ENCODE assay signal across 15 cellular contexts in genomic region chr2:113676651-113677050, GRCh38. TPM values are rescaled to one million over a fixed set of nuclear protein-coding genes. Genes with fewer than 3 reads are reported as not detected.
DNase-seq lines count a peak whose midpoint lies in the region; ATAC-seq and TF ChIP-seq lines count a peak whose summit lies in the region.
"Had no signal": no experiment of that assay in that cellular context is flagged by ENCODE, and none has a peak within 500 bp of the region (broad histone marks: within the 10 kb centered on the region; RNA-seq: fewer than 3 reads in every experiment).

No MANE protein-coding gene starts in this region.

- H3K9me3 Mint-ChIP-seq in activated CD4-positive, alpha-beta T cell treated with anti-CD3 and anti-CD28 coated beads for 36 hours (ENCODE audit: low read depth): no peaks in the 10 kb centered on the region
- H3K9me3 Mint-ChIP-seq in memory B cell: no peaks in the 10 kb centered on the region
- H3K9me3 Mint-ChIP-seq: CD4-positive, alpha-beta T cell had no signal

- DNase-seq in NCI-H146 (lab: John Stamatoyannopoulos, UW) (peak; percentile 35), NCI-H146 treated with DMSO at 0.1 percent for 48 hours (lab: John Stamatoyannopoulos, UW; ENCODE audit: unreplicated experiment) (no peak), memory B cell (ENCODE audit: low spot score in 2 of 2) (no peak), foreskin keratinocyte (no peak)
- DNase-seq in activated CD4-positive, alpha-beta T cell treated with anti-CD3 and anti-CD28 coated beads for 36 hours: no peak
- no peak for DNase-seq in activated CD4-positive, alpha-beta T cell treated with anti-CD3 and anti-CD28 coated beads for 4 hours
- DNase-seq in activated T-cell treated with anti-CD3 and anti-CD28 coated beads, Interleukin-2, amount 50 U/mL, for 48 hours: no peak
- DNase-seq: AML-193; Caco-2; CD4-positive, alpha-beta T cell; H9 had no signal

- no peak overlapping the region for H3K27ac Mint-ChIP-seq in activated CD4-positive, alpha-beta T cell treated with anti-CD3 and anti-CD28 coated beads for 36 hours
- H3K27ac Mint-ChIP-seq in memory B cell: peak overlapping the region; percentile 18
- H3K27ac Mint-ChIP-seq: CD4-positive, alpha-beta T cell had no signal

- H3K4me1 ChIP-seq in HEK293 (ENCODE audit: control insufficient read depth, insufficient read depth, low read length) (no peaks in the 10 kb centered on the region), foreskin keratinocyte (no peaks in the 10 kb centered on the region)
- H3K4me1 ChIP-seq: A549, Caco-2 had no signal

- H3K27me3 ChIP-seq in foreskin keratinocyte: no peaks in the 10 kb centered on the region

- POLR2A ChIA-PET in activated CD4-positive, alpha-beta T cell treated with anti-CD3 and anti-CD28 coated beads for 36 hours (lab: Charles Lee): no interaction called here
- POLR2A ChIA-PET in HEK293 (lab: Yijun Ruan, JAX): no interaction called here

- H3K4me3 ChIP-seq in HEK293 (ENCODE audit: low read depth, low read length): no peak overlapping the region
- H3K4me3 ChIP-seq: A549 had no signal

- H3K4me1 Mint-ChIP-seq in activated CD4-positive, alpha-beta T cell treated with anti-CD3 and anti-CD28 coated beads for 36 hours: no peaks in the 10 kb centered on the region
- no peaks in the 10 kb centered on the region for H3K4me1 Mint-ChIP-seq in memory B cell

- no peaks in the 10 kb centered on the region for H3K36me3 Mint-ChIP-seq in activated CD4-positive, alpha-beta T cell treated with anti-CD3 and anti-CD28 coated beads for 36 hours (ENCODE audit: low read depth)
- no peaks in the 10 kb centered on the region for H3K36me3 Mint-ChIP-seq in memory B cell

- H3K9me3 ChIP-seq in HEK293 (ENCODE audit: control insufficient read depth, insufficient read depth, low read depth, low read length): no peaks in the 10 kb centered on the region
- H3K9me3 ChIP-seq: A549 had no signal

- H3K27me3 Mint-ChIP-seq in activated CD4-positive, alpha-beta T cell treated with anti-CD3 and anti-CD28 coated beads for 36 hours: no peaks in the 10 kb centered on the region
- H3K27me3 Mint-ChIP-seq in memory B cell: no peaks in the 10 kb centered on the region
- H3K27me3 Mint-ChIP-seq: CD4-positive, alpha-beta T cell had no signal

- TF ChIP-seq CTCF in HEK293 (tag by site-specific recombination; IDR thresholded peaks at IDR 0.05): no peak
- no peak for TF ChIP-seq CTCF in foreskin keratinocyte (conservative IDR thresholded peaks at IDR 0.05)

- CTCF ChIA-PET in activated CD4-positive, alpha-beta T cell treated with anti-CD3 and anti-CD28 coated beads for 36 hours (lab: Charles Lee): interaction anchor here (1.1 kb wide), 1 partner anchor 15 kb away, joined by 3 read pairs; no protein-coding TSS in a partner anchor
- CTCF ChIA-PET in HEK293 (lab: Yijun Ruan, JAX): interaction anchor here (0.6 kb wide), 1 partner anchor 927 kb away, joined by 3 read pairs; no protein-coding TSS in a partner anchor

- peak; percentile 26 for ATAC-seq in activated CD4-positive, alpha-beta T cell treated with anti-CD3 and anti-CD28 coated beads for 36 hours
- ATAC-seq in memory B cell (ENCODE audit: low read depth): no peak
- no peak for ATAC-seq in foreskin keratinocyte
- ATAC-seq: A549 had no signal

- H3K36me3 ChIP-seq in HEK293 (ENCODE audit: control insufficient read depth in 2 of 2, insufficient read depth in 1 of 2, low read length in 2 of 2): no peaks in the 10 kb centered on the region

- H3K27ac ChIP-seq in HEK293 (ENCODE audit: extremely low read depth, low read depth, low read length) (no peak overlapping the region), foreskin keratinocyte (no peak overlapping the region)
- H3K27ac ChIP-seq: 22Rv1, A549, C4-2B had no signal

- no peak overlapping the region for H3K4me3 Mint-ChIP-seq in activated CD4-positive, alpha-beta T cell treated with anti-CD3 and anti-CD28 coated beads for 36 hours
- no peak overlapping the region for H3K4me3 Mint-ChIP-seq in memory B cell
- H3K4me3 Mint-ChIP-seq: CD4-positive, alpha-beta T cell; H9 had no signal

- intact Hi-C loops in activated CD4-positive, alpha-beta T cell treated with anti-CD3 and anti-CD28 coated beads for 36 hours (cut with DNase I, micrococcal nuclease): no loop called here

TF ChIP-seq in HEK293, 187 proteins besides CTCF, POLR2A, EP300 and RAD21:
- TF ChIP-seq ZNF843 (tag by site-specific recombination; IDR thresholded peaks at IDR 0.05) (no peak), SCRT2 (tag by site-specific recombination; IDR thresholded peaks at IDR 0.05) (peak; percentile 90), ZNF433 (tag by site-specific recombination; IDR thresholded peaks at IDR 0.05; ENCODE audit: low read depth) (no peak)

RNA-seq across cellular contexts. Expression of gene RABL2A, which starts 49.6 kb away (rescaled TPM):
- 10 to 100 TPM; 12.3 to 16.0 TPM for total RNA-seq in activated CD4-positive, alpha-beta T cell treated with anti-CD3 and anti-CD28 coated beads for 36 hours
- 5.2 and 6.2 TPM in 2 replicates for total RNA-seq in foreskin keratinocyte
- 3.3 and 4.3 TPM in 2 replicates for polyA plus RNA-seq in foreskin keratinocyte
